Comparison of ENCODE assay signal across 9 cellular contexts in the genomic region with DNA sequence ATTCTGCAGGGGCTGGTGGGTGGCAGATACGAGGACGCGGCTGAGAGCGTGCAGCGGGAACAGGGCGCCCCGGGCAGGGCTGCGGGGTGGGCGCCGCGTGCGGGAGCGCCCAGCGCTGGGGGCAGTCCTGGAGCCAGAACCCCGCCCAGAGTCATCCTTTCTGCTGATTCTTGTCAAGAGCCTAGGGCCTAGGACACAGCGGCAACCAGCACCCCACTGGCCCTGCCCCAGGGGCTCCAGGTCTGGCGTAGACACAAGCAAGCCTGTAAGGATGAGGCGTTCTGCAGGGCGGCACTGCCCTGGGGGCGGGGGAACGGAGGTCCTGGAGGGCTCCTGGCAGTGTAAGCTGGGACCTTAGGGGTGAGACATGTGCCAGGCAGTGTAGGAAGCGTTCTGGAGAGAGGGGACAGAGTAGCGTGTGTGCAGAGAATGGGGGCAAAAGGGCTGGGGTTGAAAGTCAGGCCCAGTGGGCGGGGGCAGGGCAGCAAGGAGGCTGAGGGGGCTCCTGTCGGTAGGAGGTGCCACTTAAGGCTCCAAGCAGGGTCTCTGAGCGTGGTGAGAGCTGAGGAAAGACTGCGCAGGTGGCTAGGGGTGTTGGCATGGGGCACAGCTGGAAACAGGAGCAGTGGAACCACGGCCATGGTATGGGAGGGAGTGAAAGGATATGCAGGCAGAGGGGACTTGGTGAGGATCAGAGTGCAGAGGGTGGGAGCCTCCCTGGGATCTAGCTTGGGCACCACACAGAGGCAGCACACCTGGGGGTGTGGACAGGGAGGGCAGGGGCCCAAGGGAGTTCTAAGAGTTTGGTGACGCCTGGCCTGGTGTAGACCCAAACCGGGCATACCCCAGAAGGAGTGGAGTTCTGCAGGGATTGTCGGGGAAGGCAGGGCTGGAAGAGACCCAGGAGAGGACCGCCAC. TPM values are rescaled to one million over a fixed set of nuclear protein-coding genes. Genes with fewer than 3 reads are reported as not detected.
DNase-seq lines count a peak whose midpoint lies in the region; ATAC-seq, FAIRE-seq and TF ChIP-seq lines count a peak whose summit lies in the region.
"Had no signal": no experiment of that assay in that cellular context is flagged by ENCODE, and none has a peak within 500 bp of the region (broad histone marks: within the 10 kb centered on the region; RNA-seq: fewer than 3 reads in every experiment).

No MANE protein-coding gene starts in this region.

- no peak overlapping the region for H2BK20ac ChIP-seq in H9 (ENCODE audit: low read depth, low read length, poor library complexity, severe bottlenecking)

- no peak overlapping the region for H3T11ph ChIP-seq in H9 (ENCODE audit: low read length)

- no peak overlapping the region for H3K14ac ChIP-seq in H9 (ENCODE audit: insufficient read depth, low read length)

- no peak overlapping the region for H2BK120ac ChIP-seq in H9 (ENCODE audit: low read depth, low read length, poor library complexity, severe bottlenecking)

- TF ChIP-seq POLR2A in GM12892 (IDR thresholded peaks at IDR 0.05; ENCODE audit: low read depth, low read length) = no peak

- no peak overlapping the region for H3K18ac ChIP-seq in H9 (ENCODE audit: insufficient read length, low read depth, low read length)

- no peak overlapping the region for H4K5ac ChIP-seq in H9 (ENCODE audit: insufficient read length, low read depth, low read length)

- H3K4me2 ChIP-seq in H9 (ENCODE audit: insufficient read depth, insufficient read length, low read length) = no peak overlapping the region

- POLR2A ChIA-PET in activated B cell treated with CpG ODN at 0.5 μM for 24 hours (lab: Charles Lee) = no interaction called here

- H4K91ac ChIP-seq in H9 (ENCODE audit: insufficient read length, low read depth, low read length) = no peak overlapping the region

- H3K4me1 Mint-ChIP-seq in H9 (peaks cover 15 to 28% of the 10 kb centered on the region in 2 experiments), activated B cell treated with CpG ODN at 0.5 μM for 24 hours (peaks cover 14% of the 10 kb centered on the region)

- H3K4me3 ChIP-seq in left ventricle myocardium inferior = peak overlapping the region; percentile 69
- H3K4me3 ChIP-seq in retinal pigment epithelial cell (ENCODE audit: low read length) = peak overlapping the region; percentile 44

- no CpG with 5 or more reads among the region's 32 CpGs for WGBS in H9 (ENCODE audit: extremely low coverage, insufficient read length, low lambda C conversion rate)

- no peak overlapping the region for H2AK5ac ChIP-seq in H9 (ENCODE audit: insufficient read length, low read length)

- ATAC-seq in activated B cell treated with CpG ODN at 0.5 μM for 24 hours (ENCODE audit: low read depth) (no peak), GM21526 (IDR thresholded peaks at IDR 0.05; ENCODE audit: low FRiP score, unreplicated experiment) (no peak)

- no peak overlapping the region for H3K9ac ChIP-seq in H9 (ENCODE audit: extremely low read depth, insufficient read length, low read length)

- H3K56ac ChIP-seq in H9 (ENCODE audit: insufficient read length, low read depth, low read length) = no peak overlapping the region

- no peaks in the 10 kb centered on the region for H3K9me3 ChIP-seq in H9 (ENCODE audit: control insufficient read depth, low read depth, low read length)
- H3K9me3 ChIP-seq in left ventricle myocardium inferior (replicated peaks) = no peaks in the 10 kb centered on the region

- no peak overlapping the region for H3K27ac Mint-ChIP-seq in H9
- H3K27ac Mint-ChIP-seq in activated B cell treated with CpG ODN at 0.5 μM for 24 hours = no peak overlapping the region

- H3K79me1 ChIP-seq in H9 (ENCODE audit: insufficient read depth, low read depth, low read length, poor library complexity, severe bottlenecking) = no peaks in the 10 kb centered on the region

- H3K27ac ChIP-seq in H9 (ENCODE audit: insufficient read length, low read depth, low read length) = no peak overlapping the region
- no peak overlapping the region for H3K27ac ChIP-seq in left ventricle myocardium inferior (replicated peaks)

- H3K27me3 Mint-ChIP-seq in H9 (ENCODE audit: low read depth) = peaks cover 64% of the 10 kb centered on the region
- H3K27me3 Mint-ChIP-seq in activated B cell treated with CpG ODN at 0.5 μM for 24 hours = peaks cover 21% of the 10 kb centered on the region

- no peak overlapping the region for H2BK12ac ChIP-seq in H9 (ENCODE audit: insufficient read length, low read depth, low read length)

- no peaks in the 10 kb centered on the region for H3K23me2 ChIP-seq in H9 (ENCODE audit: insufficient read length, low read depth, low read length, poor library complexity, severe bottlenecking)

- no peak overlapping the region for H2AFZ ChIP-seq in H9 (ENCODE audit: low read length)

- DNase-seq in H9 (peak; percentile 38), activated B cell treated with CpG ODN at 0.5 μM for 24 hours (no peak), left ventricle myocardium inferior (no peak), retinal pigment epithelial cell (ENCODE audit: low read depth) (no peak), GM12892 (ENCODE audit: insufficient read length) (no peak), globus pallidus (ENCODE audit: low spot score) (no peak), NCI-H345 treated with DMSO at 0.1 percent for 48 hours (lab: John Stamatoyannopoulos, UW; ENCODE audit: unreplicated experiment) (no peak)

- no peak overlapping the region for H3K4ac ChIP-seq in H9 (ENCODE audit: low read depth, low read length)

- intact Hi-C loops in activated B cell treated with CpG ODN at 0.5 μM for 24 hours (cut with micrococcal nuclease) (no loop called here), left ventricle myocardium inferior (cut with micrococcal nuclease) (loop anchor here (10.0 kb wide), 1 partner anchor 56 kb away; no protein-coding TSS in a partner anchor)

- no peak for FAIRE-seq in GM12892 (lab: Jason Lieb, UNC)

- H3K4me1 ChIP-seq in H9 (ENCODE audit: insufficient read depth, low read length) = no peaks in the 10 kb centered on the region
- peaks cover 58% of the 10 kb centered on the region for H3K4me1 ChIP-seq in left ventricle myocardium inferior

- H3K9me3 Mint-ChIP-seq in H9 = no peaks in the 10 kb centered on the region; a peak in 1 of 5 replicates
- no peaks in the 10 kb centered on the region for H3K9me3 Mint-ChIP-seq in activated B cell treated with CpG ODN at 0.5 μM for 24 hours

- CTCF ChIA-PET in activated B cell treated with CpG ODN at 0.5 μM for 24 hours (lab: Charles Lee) = no interaction called here

- no peaks in the 10 kb centered on the region for H3K36me3 Mint-ChIP-seq in H9 (ENCODE audit: insufficient read depth in 1 of 3, low read depth in 3 of 3)
- no peaks in the 10 kb centered on the region for H3K36me3 Mint-ChIP-seq in activated B cell treated with CpG ODN at 0.5 μM for 24 hours (ENCODE audit: low read depth)

- no peaks in the 10 kb centered on the region for H3K36me3 ChIP-seq in left ventricle myocardium inferior

- no peak overlapping the region for H4K8ac ChIP-seq in H9 (replicated peaks; ENCODE audit: insufficient read length, low read depth, low read length)

- no peak overlapping the region for H2BK5ac ChIP-seq in H9 (ENCODE audit: insufficient read length, low read length)

- no peaks in the 10 kb centered on the region for H3K79me2 ChIP-seq in H9 (ENCODE audit: insufficient read depth, low read length)

- TF ChIP-seq CTCF in H9 (conservative IDR thresholded peaks at IDR 0.05) (no peak), activated B cell treated with CpG ODN at 0.5 μM for 24 hours (IDR thresholded peaks at IDR 0.05) (no peak), left ventricle myocardium inferior (IDR thresholded peaks at IDR 0.05; ENCODE audit: borderline replicate concordance) (no peak), retinal pigment epithelial cell (conservative IDR thresholded peaks at IDR 0.05; ENCODE audit: low read depth, low read length) (no peak)

- H3K4me3 Mint-ChIP-seq in H9 = peak overlapping the region; percentile 53 to 76
- H3K4me3 Mint-ChIP-seq in activated B cell treated with CpG ODN at 0.5 μM for 24 hours = peak overlapping the region; percentile 1

- H3K23ac ChIP-seq in H9 (ENCODE audit: insufficient read length, low read depth, low read length) = no peak overlapping the region

- H3K27me3 ChIP-seq in H9 (ENCODE audit: insufficient read depth, low read length) = peaks cover 14% of the 10 kb centered on the region; the same call in 1 of the 2 replicates
- peaks cover 33% of the 10 kb centered on the region for H3K27me3 ChIP-seq in left ventricle myocardium inferior (ENCODE audit: low read depth)

- peaks cover 7% of the 10 kb centered on the region for H4K20me1 ChIP-seq in H9 (ENCODE audit: control insufficient read depth, insufficient read depth, insufficient read length)

- no peak overlapping the region for H2BK15ac ChIP-seq in H9 (ENCODE audit: low read depth, low read length)

RNA-seq across cellular contexts. Expression of a gene that starts 0.9 kb away (rescaled TPM):
- total RNA-seq in H9 (2021) = 2.3 and 2.8 TPM in 2 replicates
- not detected in 2 replicates for total RNA-seq in activated B cell treated with CpG ODN at 0.5 μM for 24 hours
- total RNA-seq in left ventricle myocardium inferior = 2.5 TPM
- polyA plus RNA-seq in GM12892 (2012; ENCODE audit: missing spikeins) = not detected

RNA-seq across cellular contexts. Expression of a gene that starts 6.6 kb away (rescaled TPM):
- total RNA-seq in H9 (2021) (2.4 and 3.0 TPM in 2 replicates), activated B cell treated with CpG ODN at 0.5 μM for 24 hours (2.7 and 3.9 TPM in 2 replicates), left ventricle myocardium inferior (2.4 TPM)
- polyA plus RNA-seq in GM12892 (2012; ENCODE audit: missing spikeins) = 2.1 TPM

RNA-seq across cellular contexts. Expression of a gene that starts 41.9 kb away (rescaled TPM):
- total RNA-seq in H9 (2021) (57.7 and 58.5 TPM in 2 replicates), activated B cell treated with CpG ODN at 0.5 μM for 24 hours (11.7 and 13.6 TPM in 2 replicates), left ventricle myocardium inferior (2.0 TPM)
- polyA plus RNA-seq in GM12892 (2012; ENCODE audit: missing spikeins) = 35.4 TPM

RNA-seq across cellular contexts. Expression of a gene that starts 54.4 kb away (rescaled TPM):
- total RNA-seq in H9 (2021) (not detected in 2 replicates), activated B cell treated with CpG ODN at 0.5 μM for 24 hours (458 and 473 TPM in 2 replicates), left ventricle myocardium inferior (0.44 TPM)
- polyA plus RNA-seq in GM12892 (2012; ENCODE audit: missing spikeins) = 0.30 TPM
- total RNA-seq: lung microvascular endothelial cell had no signal
